17 cellular contexts compared by ENCODE assay signal in genomic region chr6:133697666-133698065, GRCh38.
A peak's percentile ranks its signal among the peaks of the same experiment; 100 is the strongest.
DNase-seq lines count a peak whose midpoint lies in the region; ATAC-seq, FAIRE-seq and TF ChIP-seq lines count a peak whose summit lies in the region.
"Had no signal": no experiment of that assay in that cellular context is flagged by ENCODE, and none has a peak within 500 bp of the region (broad histone marks: within the 10 kb centered on the region; RNA-seq: fewer than 3 reads in every experiment).

No MANE protein-coding gene starts in this region.

- H3K27me3 ChIP-seq in K562 (ENCODE audit: control insufficient read depth in 2 of 2, insufficient read depth in 2 of 2, low read length in 2 of 2), result no peaks in the 10 kb centered on the region
- no peaks in the 10 kb centered on the region for H3K27me3 ChIP-seq in upper lobe of right lung
- H3K27me3 ChIP-seq: gastroesophageal sphincter had no signal

- TF ChIP-seq POLR2A in K562 (conservative IDR thresholded peaks at IDR 0.05), result no peak

- TF ChIP-seq RAD21 in K562 (CRISPR knock-in tag; conservative IDR thresholded peaks at IDR 0.05 in 1 of 2, IDR thresholded peaks at IDR 0.05 in 1 of 2), result no peak

- no peaks in the 10 kb centered on the region for H4K20me1 ChIP-seq in K562 (replicated peaks; ENCODE audit: control insufficient read depth, insufficient read depth, low read length)

- H3K9me3 Mint-ChIP-seq in activated T-helper 2 cell treated with anti-CD3 and anti-CD28 coated beads, Interferon-gamma antibody, Interleukin-2, Interleukin-4, amounts not matched to agents 10 μg/mL and 5 μg/mL and 100 μg/mL, durations not matched to agents 14 hours and 24 hours and 36 hours, result no peaks in the 10 kb centered on the region

- in situ Hi-C loops in G401 (cut with HindIII; ENCODE audit: low sequenced_read_pairs), result no loop called here
- in situ Hi-C loops in K562 (cut with MboI), result no loop called here

- 0% methylated on average over 1 of the region's 1 CpG for WGBS in K562 (ENCODE audit: insufficient coverage, low coverage, missing lambda C conversion rate)

- TF ChIP-seq EP300 in K562 (IDR thresholded peaks at IDR 0.05; ENCODE audit: low read length), result no peak

- H3K9me3 ChIP-seq in K562 (replicated peaks; ENCODE audit: control insufficient read depth, insufficient read depth, low read depth, low read length) (peaks cover under 1% of the 10 kb centered on the region; the same call in 1 of the 2 replicates), upper lobe of right lung (no peaks in the 10 kb centered on the region)
- H3K9me3 ChIP-seq: gastroesophageal sphincter had no signal

- H3K9ac ChIP-seq in K562 (ENCODE audit: insufficient read depth in 1 of 2, low read depth in 2 of 2, low read length in 2 of 2), result no peak overlapping the region

- no peaks in the 10 kb centered on the region for H3K36me3 ChIP-seq in K562 (ENCODE audit: control insufficient read depth, insufficient read depth, low read length)
- H3K36me3 ChIP-seq in upper lobe of right lung, result no peaks in the 10 kb centered on the region
- H3K36me3 ChIP-seq: gastroesophageal sphincter had no signal

- ATAC-seq in K562, result no peak
- ATAC-seq in HG02588 (IDR thresholded peaks at IDR 0.05; ENCODE audit: unreplicated experiment), result no peak
- no peak for ATAC-seq in upper lobe of right lung
- ATAC-seq: activated CD4-positive, CD25-positive, alpha-beta regulatory T cell treated with anti-CD3 and anti-CD28 coated beads, Interleukin-2, amount 50 U/mL, for 24 hours; activated CD8-positive, alpha-beta memory T cell treated with anti-CD3 and anti-CD28 coated beads, Interleukin-2, amount 10 ng/mL, durations not matched to agents 7 days and 5 days; gastroesophageal sphincter; Right ventricle myocardium inferior had no signal

- no peaks in the 10 kb centered on the region for H3K36me3 Mint-ChIP-seq in activated T-helper 2 cell treated with anti-CD3 and anti-CD28 coated beads, Interferon-gamma antibody, Interleukin-2, Interleukin-4, amounts not matched to agents 10 μg/mL and 5 μg/mL and 100 μg/mL, durations not matched to agents 14 hours and 24 hours and 36 hours (ENCODE audit: low read depth)
- H3K36me3 Mint-ChIP-seq: activated CD8-positive, alpha-beta memory T cell treated with anti-CD3 and anti-CD28 coated beads, Interleukin-2, amount 10 ng/mL, durations not matched to agents 7 days and 5 days had no signal

- no peaks in the 10 kb centered on the region for H3K4me1 Mint-ChIP-seq in activated T-helper 2 cell treated with anti-CD3 and anti-CD28 coated beads, Interferon-gamma antibody, Interleukin-2, Interleukin-4, amounts not matched to agents 10 μg/mL and 5 μg/mL and 100 μg/mL, durations not matched to agents 14 hours and 24 hours and 36 hours (ENCODE audit: low read depth)
- H3K4me1 Mint-ChIP-seq: activated CD8-positive, alpha-beta memory T cell treated with anti-CD3 and anti-CD28 coated beads, Interleukin-2, amount 10 ng/mL, durations not matched to agents 7 days and 5 days; neural crest cell had no signal

- no peak overlapping the region for H3K4me3 Mint-ChIP-seq in activated T-helper 2 cell treated with anti-CD3 and anti-CD28 coated beads, Interferon-gamma antibody, Interleukin-2, Interleukin-4, amounts not matched to agents 10 μg/mL and 5 μg/mL and 100 μg/mL, durations not matched to agents 14 hours and 24 hours and 36 hours (ENCODE audit: low read depth)
- H3K4me3 Mint-ChIP-seq: activated CD8-positive, alpha-beta memory T cell treated with anti-CD3 and anti-CD28 coated beads, Interleukin-2, amount 10 ng/mL, durations not matched to agents 7 days and 5 days; neural crest cell had no signal

- H3K4me3 ChIP-seq in K562, result no peak overlapping the region
- H3K4me3 ChIP-seq in upper lobe of right lung, result no peak overlapping the region
- H3K4me3 ChIP-seq: gastroesophageal sphincter had no signal

- H3K4me1 ChIP-seq in K562 (replicated peaks in 1 of 2; ENCODE audit: control insufficient read depth in 2 of 2, insufficient read depth in 2 of 2, low read length in 2 of 2), result peaks cover 4 to 24% of the 10 kb centered on the region in 2 experiments; a peak in 4 of 5 replicates
- H3K4me1 ChIP-seq in upper lobe of right lung, result no peaks in the 10 kb centered on the region
- H3K4me1 ChIP-seq: gastroesophageal sphincter had no signal

- POLR2A ChIA-PET in K562 (lab: Yijun Ruan, JAX), result no interaction called here

- intact Hi-C loops in K562 (cut with micrococcal nuclease), result no loop called here
- intact Hi-C loops in activated T-helper 2 cell treated with anti-CD3 and anti-CD28 coated beads, Interferon-gamma antibody, Interleukin-2, Interleukin-4, amounts not matched to agents 10 μg/mL and 5 μg/mL and 100 μg/mL, durations not matched to agents 14 hours and 24 hours and 36 hours (cut with micrococcal nuclease), result no loop called here
- intact Hi-C loops in head of caudate nucleus (cut with DNase I), result no loop called here
- intact Hi-C loops in upper lobe of right lung (cut with DNase I), result no loop called here

- H3K79me2 ChIP-seq in K562 (ENCODE audit: control insufficient read depth, insufficient read depth, low read length), result no peaks in the 10 kb centered on the region

- CTCF ChIA-PET in K562 (lab: Yijun Ruan, JAX; ENCODE audit: low intra/inter-chr PET ratio), result no interaction called here

- TF ChIP-seq CTCF in K562 (IDR thresholded peaks at IDR 0.05 in 2 of 3, conservative IDR thresholded peaks at IDR 0.05 in 1 of 3; ENCODE audit: insufficient read depth in 2 of 3, low read depth in 1 of 3, low read length in 3 of 3), result no peak
- no peak for TF ChIP-seq CTCF in upper lobe of right lung (IDR thresholded peaks at IDR 0.05)

- H3K27ac Mint-ChIP-seq in activated T-helper 2 cell treated with anti-CD3 and anti-CD28 coated beads, Interferon-gamma antibody, Interleukin-2, Interleukin-4, amounts not matched to agents 10 μg/mL and 5 μg/mL and 100 μg/mL, durations not matched to agents 14 hours and 24 hours and 36 hours, result no peak overlapping the region
- H3K27ac Mint-ChIP-seq: activated CD8-positive, alpha-beta memory T cell treated with anti-CD3 and anti-CD28 coated beads, Interleukin-2, amount 10 ng/mL, durations not matched to agents 7 days and 5 days had no signal

- peaks cover 14% of the 10 kb centered on the region for H3K27me3 Mint-ChIP-seq in activated T-helper 2 cell treated with anti-CD3 and anti-CD28 coated beads, Interferon-gamma antibody, Interleukin-2, Interleukin-4, amounts not matched to agents 10 μg/mL and 5 μg/mL and 100 μg/mL, durations not matched to agents 14 hours and 24 hours and 36 hours (ENCODE audit: low read depth)

- no peaks in the 10 kb centered on the region for H3K9me1 ChIP-seq in K562 (ENCODE audit: control insufficient read depth, insufficient read depth, low read length)

- BruUV-seq in K562 (replicated peaks; lab: Mats Ljungman, UMichigan), result no TSS peak

- FAIRE-seq in K562 (lab: Jason Lieb, UNC), result no peak
- FAIRE-seq: bronchial epithelial cell, GM19239 had no signal

- DNase-seq in G401 (ENCODE audit: low spot score), result peak; percentile 99
- peak; percentile 29 for DNase-seq in NCI-H2107 (lab: John Stamatoyannopoulos, UW)
- peak in 1 of 4 experiments; percentile 8 for DNase-seq in K562 (ENCODE audit: extremely low read depth in 1 of 4, low spot score in 3 of 4)
- peak; percentile 3 for DNase-seq in middle frontal gyrus (ENCODE audit: extremely low spot score, low spot score)
- DNase-seq in activated T-helper 2 cell treated with anti-CD3 and anti-CD28 coated beads, Interferon-gamma antibody, Interleukin-2, Interleukin-4, amounts not matched to agents 10 μg/mL and 5 μg/mL and 100 μg/mL, durations not matched to agents 14 hours and 24 hours and 36 hours (ENCODE audit: low spot score), result no peak
- no peak for DNase-seq in head of caudate nucleus
- no peak for DNase-seq in upper lobe of right lung
- DNase-seq: activated CD8-positive, alpha-beta memory T cell treated with anti-CD3 and anti-CD28 coated beads, Interleukin-2, amount 10 ng/mL, durations not matched to agents 7 days and 5 days; activated gamma-delta T cell treated with Interleukin-2 at 50 U/mL for 16 hours; NCI-H2081 treated with DMSO at 0.1 percent for 48 hours had no signal

- peak overlapping the region; percentile 22; the same call in 1 of the 2 replicates for H2AFZ ChIP-seq in K562 (ENCODE audit: low read depth, low read length)

- H3K4me2 ChIP-seq in K562 (ENCODE audit: insufficient read depth, low read length), result no peak overlapping the region

- H3K27ac ChIP-seq in K562 (ENCODE audit: extremely low read depth, low read depth, low read length), result no peak overlapping the region
- no peak overlapping the region for H3K27ac ChIP-seq in upper lobe of right lung
- H3K27ac ChIP-seq: gastroesophageal sphincter had no signal

TF ChIP-seq in K562, 482 proteins besides CTCF, POLR2A, EP300 and RAD21 (continues in another document):
- TF ChIP-seq GTF2E2 (tag; IDR thresholded peaks at IDR 0.05) (no peak), ZNF197 (CRISPR knock-in tag; IDR thresholded peaks at IDR 0.05; ENCODE audit: low read depth) (no peak)
- TF ChIP-seq, protein P1, sequence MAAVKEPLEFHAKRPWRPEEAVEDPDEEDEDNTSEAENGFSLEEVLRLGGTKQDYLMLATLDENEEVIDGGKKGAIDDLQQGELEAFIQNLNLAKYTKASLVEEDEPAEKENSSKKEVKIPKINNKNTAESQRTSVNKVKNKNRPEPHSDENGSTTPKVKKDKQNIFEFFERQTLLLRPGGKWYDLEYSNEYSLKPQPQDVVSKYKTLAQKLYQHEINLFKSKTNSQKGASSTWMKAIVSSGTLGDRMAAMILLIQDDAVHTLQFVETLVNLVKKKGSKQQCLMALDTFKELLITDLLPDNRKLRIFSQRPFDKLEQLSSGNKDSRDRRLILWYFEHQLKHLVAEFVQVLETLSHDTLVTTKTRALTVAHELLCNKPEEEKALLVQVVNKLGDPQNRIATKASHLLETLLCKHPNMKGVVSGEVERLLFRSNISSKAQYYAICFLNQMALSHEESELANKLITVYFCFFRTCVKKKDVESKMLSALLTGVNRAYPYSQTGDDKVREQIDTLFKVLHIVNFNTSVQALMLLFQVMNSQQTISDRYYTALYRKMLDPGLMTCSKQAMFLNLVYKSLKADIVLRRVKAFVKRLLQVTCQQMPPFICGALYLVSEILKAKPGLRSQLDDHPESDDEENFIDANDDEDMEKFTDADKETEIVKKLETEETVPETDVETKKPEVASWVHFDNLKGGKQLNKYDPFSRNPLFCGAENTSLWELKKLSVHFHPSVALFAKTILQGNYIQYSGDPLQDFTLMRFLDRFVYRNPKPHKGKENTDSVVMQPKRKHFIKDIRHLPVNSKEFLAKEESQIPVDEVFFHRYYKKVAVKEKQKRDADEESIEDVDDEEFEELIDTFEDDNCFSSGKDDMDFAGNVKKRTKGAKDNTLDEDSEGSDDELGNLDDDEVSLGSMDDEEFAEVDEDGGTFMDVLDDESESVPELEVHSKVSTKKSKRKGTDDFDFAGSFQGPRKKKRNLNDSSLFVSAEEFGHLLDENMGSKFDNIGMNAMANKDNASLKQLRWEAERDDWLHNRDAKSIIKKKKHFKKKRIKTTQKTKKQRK (IDR thresholded peaks at IDR 0.05; ENCODE audit: borderline replicate concordance, low read depth, low read length), result no peak

Comparison
In these comparisons a context has a peak if more than half of its experiments do, and no peak if none do; other contexts are left out.
1. DNase-seq: peak in G401 (single experiment), NCI-H2107 (single experiment) and middle frontal gyrus (single experiment); none in activated T-helper 2 cell treated with anti-CD3 and anti-CD28 coated beads, Interferon-gamma antibody, Interleukin-2, Interleukin-4, amounts not matched to agents 10 μg/mL and 5 μg/mL and 100 μg/mL, durations not matched to agents 14 hours and 24 hours and 36 hours (single experiment), head of caudate nucleus (0 of 42) and upper lobe of right lung (single experiment).